8 cellular contexts compared by ENCODE assay signal in the genomic region with DNA sequence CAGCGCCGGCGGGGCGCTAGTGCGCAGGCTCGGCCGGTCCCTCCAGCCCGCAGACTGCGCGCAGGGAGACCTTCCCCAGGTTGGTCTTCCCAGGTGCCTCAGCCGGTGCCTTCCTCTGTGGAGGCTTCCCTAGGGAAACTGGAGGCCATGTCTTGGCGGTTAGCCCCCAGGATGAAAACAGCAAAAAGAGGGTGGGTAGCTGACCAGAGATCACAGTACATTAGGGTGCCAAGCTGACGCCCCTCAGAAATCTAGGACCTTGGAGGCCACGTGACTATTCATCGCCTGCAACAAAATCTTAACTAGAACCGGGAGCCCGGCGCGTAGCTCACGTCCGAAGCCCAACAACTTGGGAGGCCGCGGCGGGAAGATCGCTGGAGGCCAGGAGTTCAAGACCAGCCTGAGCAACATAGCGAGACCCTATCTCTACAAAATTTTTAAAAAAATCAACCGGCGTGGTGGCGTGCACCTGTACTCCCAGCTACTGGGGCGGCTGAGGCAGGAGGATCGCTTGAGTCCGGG. TPM values are rescaled to one million over a fixed set of nuclear protein-coding genes. Genes with fewer than 3 reads are reported as not detected.
DNase-seq lines count a peak whose midpoint lies in the region; ATAC-seq and TF ChIP-seq lines count a peak whose summit lies in the region.

No MANE protein-coding gene starts in this region.

- H2AFZ ChIP-seq in H9 (ENCODE audit: low read length): no peak overlapping the region

- no peak overlapping the region for H3T11ph ChIP-seq in H9 (ENCODE audit: low read length)

- ATAC-seq in T-cell (replicated peaks in 1 of 4) (no peak), foreskin keratinocyte (no peak), GM21786 (IDR thresholded peaks at IDR 0.05; ENCODE audit: unreplicated experiment) (no peak), HG02884 (IDR thresholded peaks at IDR 0.05; ENCODE audit: unreplicated experiment) (no peak)

- peaks cover 8% of the 10 kb centered on the region for H3K23me2 ChIP-seq in H9 (ENCODE audit: insufficient read length, low read depth, low read length, poor library complexity, severe bottlenecking)

- no peak for DNase-seq in H9
- DNase-seq in T-cell: no peak
- no peak for DNase-seq in foreskin keratinocyte
- peak; percentile 87 for DNase-seq in spleen
- no peak for DNase-seq in effector CD8-positive, alpha-beta T cell (lab: John Stamatoyannopoulos, UW)
- no peak for DNase-seq in NOMO-1 treated with dmso at 0.1 percent for 144 hours (lab: John Stamatoyannopoulos, UW; ENCODE audit: unreplicated experiment)

- no peaks in the 10 kb centered on the region for H3K9me3 Mint-ChIP-seq in H9
- H3K9me3 Mint-ChIP-seq in T-cell: no peaks in the 10 kb centered on the region

- POLR2A ChIA-PET in T-cell (lab: Charles Lee): interaction anchor here (0.5 to 1.9 kb wide), 3 partner anchors 9 to 1836 kb away, joined by 3 to 11 read pairs (median 3); a partner anchor contains a TSS

- intact Hi-C loops in spleen (cut with DNase I; ENCODE audit: low total_unique reads): no loop called here

- CTCF ChIA-PET in T-cell (lab: Charles Lee): interaction anchor here (0.5 to 2.8 kb wide), 5 partner anchors 8 to 695 kb away, joined by 3 to 8 read pairs (median 3); a partner anchor contains a TSS

- H2BK15ac ChIP-seq in H9 (ENCODE audit: low read depth, low read length): no peak overlapping the region

- no peaks in the 10 kb centered on the region for H3K4me1 ChIP-seq in H9 (ENCODE audit: insufficient read depth, low read length)
- H3K4me1 ChIP-seq in foreskin keratinocyte: peaks cover 5% of the 10 kb centered on the region
- H3K4me1 ChIP-seq in spleen: peaks cover 28 to 89% (median 62%) of the 10 kb centered on the region in 6 donors

- no peak overlapping the region for H4K91ac ChIP-seq in H9 (ENCODE audit: insufficient read length, low read depth, low read length)

- no peak for TF ChIP-seq CTCF in H9 (conservative IDR thresholded peaks at IDR 0.05)
- no peak for TF ChIP-seq CTCF in foreskin keratinocyte (conservative IDR thresholded peaks at IDR 0.05)
- TF ChIP-seq CTCF in spleen (IDR thresholded peaks at IDR 0.05 in 8 of 11, conservative IDR thresholded peaks at IDR 0.05 in 3 of 11): no peak

- H3K27ac Mint-ChIP-seq in H9 (peak overlapping the region; percentile 84 to 96 (median 93)), T-cell (peak overlapping the region; percentile 98 to 99)

- no peaks in the 10 kb centered on the region for H3K79me2 ChIP-seq in H9 (ENCODE audit: insufficient read depth, low read length)

- no CpG with 5 or more reads among the region's 32 CpGs for WGBS in H9 (ENCODE audit: extremely low coverage, insufficient read length, low lambda C conversion rate)
- WGBS in spleen, 5 donors: 27 to 37% (median 32%) methylated on average over 29 to 32 of the region's 32 CpGs

- peak overlapping the region; percentile 70 to 98 (median 81) for H3K4me3 ChIP-seq in spleen

- no peak overlapping the region for H3K4ac ChIP-seq in H9 (ENCODE audit: low read depth, low read length)

- no peaks in the 10 kb centered on the region for H3K79me1 ChIP-seq in H9 (ENCODE audit: insufficient read depth, low read depth, low read length, poor library complexity, severe bottlenecking)

- peaks cover 4% of the 10 kb centered on the region for H4K20me1 ChIP-seq in H9 (ENCODE audit: control insufficient read depth, insufficient read depth, insufficient read length)

- H4K5ac ChIP-seq in H9 (ENCODE audit: insufficient read length, low read depth, low read length): no peak overlapping the region

- H3K9me3 ChIP-seq in H9 (ENCODE audit: control insufficient read depth, low read depth, low read length) (no peaks in the 10 kb centered on the region), spleen (no peaks in the 10 kb centered on the region)

- no peak overlapping the region for H2BK5ac ChIP-seq in H9 (ENCODE audit: insufficient read length, low read length)

- no peak overlapping the region for H2BK120ac ChIP-seq in H9 (ENCODE audit: low read depth, low read length, poor library complexity, severe bottlenecking)

- H3K14ac ChIP-seq in H9 (ENCODE audit: insufficient read depth, low read length): no peak overlapping the region

- no peak overlapping the region for H3K9ac ChIP-seq in H9 (ENCODE audit: extremely low read depth, insufficient read length, low read length)

- TF ChIP-seq POLR2A in spleen (IDR thresholded peaks at IDR 0.05): no peak

- H3K56ac ChIP-seq in H9 (ENCODE audit: insufficient read length, low read depth, low read length): no peak overlapping the region

- H3K4me3 Mint-ChIP-seq in H9 (peak overlapping the region; percentile 93 to 96), T-cell (peak overlapping the region; percentile 91 to 98 (median 92))

- H3K4me2 ChIP-seq in H9 (ENCODE audit: insufficient read depth, insufficient read length, low read length): peak overlapping the region; percentile 94

- H3K36me3 Mint-ChIP-seq in H9 (ENCODE audit: insufficient read depth in 1 of 3, low read depth in 3 of 3): peaks cover 6 to 38% (median 23%) of the 10 kb centered on the region in 3 experiments; a peak in 6 of 7 replicates
- peaks cover 19% of the 10 kb centered on the region for H3K36me3 Mint-ChIP-seq in T-cell

- H3K23ac ChIP-seq in H9 (ENCODE audit: insufficient read length, low read depth, low read length): no peak overlapping the region

- H3K36me3 ChIP-seq in spleen: peaks cover 0 to 64% (median 17%) of the 10 kb centered on the region in 6 donors

- peaks cover 17 to 20% of the 10 kb centered on the region in 2 experiments for H3K4me1 Mint-ChIP-seq in H9
- peaks cover 39 to 45% (median 41%) of the 10 kb centered on the region in 3 donors for H3K4me1 Mint-ChIP-seq in T-cell

- H4K8ac ChIP-seq in H9 (replicated peaks; ENCODE audit: insufficient read length, low read depth, low read length): no peak overlapping the region

- H3K27me3 ChIP-seq in H9 (ENCODE audit: insufficient read depth, low read length): no peaks in the 10 kb centered on the region
- no peaks in the 10 kb centered on the region for H3K27me3 ChIP-seq in foreskin keratinocyte
- H3K27me3 ChIP-seq in spleen (replicated peaks in 1 of 7): no peaks in the 10 kb centered on the region

- H3K27me3 Mint-ChIP-seq in H9 (ENCODE audit: low read depth) (no peaks in the 10 kb centered on the region; the same call in 1 of the 2 replicates), T-cell (no peaks in the 10 kb centered on the region)

- no peak overlapping the region for H3K27ac ChIP-seq in H9 (ENCODE audit: insufficient read length, low read depth, low read length)
- peak overlapping the region; percentile 68 for H3K27ac ChIP-seq in foreskin keratinocyte
- H3K27ac ChIP-seq in spleen: peak overlapping the region; percentile 91 to 99 (median 98)

- H2BK20ac ChIP-seq in H9 (ENCODE audit: low read depth, low read length, poor library complexity, severe bottlenecking): no peak overlapping the region

- no peak overlapping the region for H2AK5ac ChIP-seq in H9 (ENCODE audit: insufficient read length, low read length)

- H3K18ac ChIP-seq in H9 (ENCODE audit: insufficient read length, low read depth, low read length): no peak overlapping the region

- no peak overlapping the region for H2BK12ac ChIP-seq in H9 (ENCODE audit: insufficient read length, low read depth, low read length)

RNA-seq across cellular contexts. Expression of a gene that starts 0.3 kb away (rescaled TPM):
- 121 and 124 TPM in 2 replicates for total RNA-seq in H9 (2021)
- 100 to 1,000 TPM in 4 of 5 donors, 10 to 100 TPM in 1; 99.3 to 136 (median 125) TPM for total RNA-seq in T-cell
- total RNA-seq in foreskin keratinocyte: 134 and 177 TPM in 2 replicates
- 227 and 256 TPM in 2 replicates for polyA plus RNA-seq in foreskin keratinocyte
- total RNA-seq in spleen: 100 to 1,000 TPM; 130 to 234 (median 179) TPM
- polyA plus RNA-seq in spleen: 100 to 1,000 TPM; 131 to 250 (median 179) TPM

RNA-seq across cellular contexts. Expression of a gene that starts 7.6 kb away (rescaled TPM):
- total RNA-seq in H9 (2021): 9.7 and 11.4 TPM in 2 replicates
- total RNA-seq in T-cell: 10 to 100 TPM; 23.1 to 47.7 (median 44.8) TPM
- total RNA-seq in foreskin keratinocyte: 1.7 and 3.4 TPM in 2 replicates
- polyA plus RNA-seq in foreskin keratinocyte: 2.5 and 3.7 TPM in 2 replicates
- 10 to 100 TPM; 16.7 to 49.2 (median 24.2) TPM for total RNA-seq in spleen
- polyA plus RNA-seq in spleen: 10 to 100 TPM; 11.1 to 26.4 (median 14.5) TPM

RNA-seq across cellular contexts. Expression of a gene that starts 27.2 kb away (rescaled TPM):
- total RNA-seq in H9 (2021) (52.7 and 53.4 TPM in 2 replicates), T-cell (10 to 100 TPM; 32.9 to 54.1 (median 50.4) TPM), foreskin keratinocyte (81.2 and 93.8 TPM in 2 replicates), spleen (10 to 100 TPM; 47.3 to 69.3 (median 60.4) TPM)
- polyA plus RNA-seq in foreskin keratinocyte (121 and 144 TPM in 2 replicates), spleen (100 to 1,000 TPM in 2 of 3 donors, 10 to 100 TPM in 1; 86.3 to 127 (median 103) TPM)

RNA-seq across cellular contexts. Expression of a gene that starts 27.8 kb away (rescaled TPM):
- 70.5 and 74.5 TPM in 2 replicates for total RNA-seq in H9 (2021)
- total RNA-seq in T-cell: 10 to 100 TPM; 27.7 to 74.2 (median 58.8) TPM
- 77.6 and 80.6 TPM in 2 replicates for total RNA-seq in foreskin keratinocyte
- 82.5 and 83.8 TPM in 2 replicates for polyA plus RNA-seq in foreskin keratinocyte
- 10 to 100 TPM; 36.4 to 72.5 (median 59.5) TPM for total RNA-seq in spleen
- 10 to 100 TPM; 20.4 to 42.4 (median 25.4) TPM for polyA plus RNA-seq in spleen

RNA-seq across cellular contexts. Expression of a gene that starts 44.4 kb away (rescaled TPM):
- total RNA-seq in H9 (2021) (0.11 and 0.15 TPM in 2 replicates), T-cell (not detected), foreskin keratinocyte (not detected in 2 replicates), spleen (not detected)
- polyA plus RNA-seq in foreskin keratinocyte (not detected in 2 replicates), spleen (not detected)
